ENCODE assay signal across 8 cellular contexts in genomic region chr13:41458187-41458938, GRCh38. TPM values are rescaled to one million over a fixed set of nuclear protein-coding genes. Genes with fewer than 3 reads are reported as not detected.
DNase-seq lines count a peak whose midpoint lies in the region; ATAC-seq, FAIRE-seq and TF ChIP-seq lines count a peak whose summit lies in the region.

No MANE protein-coding gene starts in this region.

- CTCF ChIA-PET in HepG2 (lab: Yijun Ruan, JAX; ENCODE audit: low intra/inter-chr PET ratio, low total read pairs) = no interaction called here

- no peak for FAIRE-seq in HepG2 (lab: Jason Lieb, UNC)

- in situ Hi-C loops in GM13976 (cut with MboI; ENCODE audit: low sequenced_read_pairs, unreplicated experiment) = no loop called here
- in situ Hi-C loops in HepG2 (cut with HindIII; ENCODE audit: extremely low pct_ligation_motif_present, low pct_unique_long_range_greater_than_20kb) = no loop called here

- TF ChIP-seq RAD21 in HepG2 (CRISPR knock-in tag; IDR thresholded peaks at IDR 0.05) = no peak

- DNase-seq in GM13976 (ENCODE audit: low spot score) (peak; percentile 51), choroid plexus epithelial cell (ENCODE audit: low read depth) (no peak), HepG2 (ENCODE audit: low spot score) (no peak), cerebellum (ENCODE audit: low spot score) (no peak), SW 1271 (lab: John Stamatoyannopoulos, UW) (no peak)
- peak; percentile 66 for DNase-seq in stimulated activated CD4-positive, alpha-beta T cell treated with anti-CD3 and anti-CD28 coated beads, Interleukin-4, amount 100 ng/mL, for 24 hours

- peak overlapping the region; percentile 80; the same call in 1 of the 2 replicates for H3K4me2 ChIP-seq in HepG2 (ENCODE audit: low read depth, low read length)

- intact Hi-C loops in HepG2 (cut with micrococcal nuclease; ENCODE audit: unreplicated experiment) = no loop called here

- no peak overlapping the region for H3K27ac ChIP-seq in HepG2 (ENCODE audit: extremely low read length, insufficient read depth, low read length)

- no peak for TF ChIP-seq EP300 in HepG2 (IDR thresholded peaks at IDR 0.05; ENCODE audit: low read depth in 2 of 2, low read length in 2 of 2)
- no peak for TF ChIP-seq EP300 in HepG2 (CRISPR knock-in tag; IDR thresholded peaks at IDR 0.05; ENCODE audit: borderline replicate concordance)

- H3K9ac ChIP-seq in HepG2 (ENCODE audit: insufficient read depth, low read depth, low read length) = no peak overlapping the region

- H3K79me2 ChIP-seq in HepG2 (ENCODE audit: insufficient read depth, low read length) = no peaks in the 10 kb centered on the region

- H3K36me3 ChIP-seq in HepG2 (replicated peaks in 1 of 2; ENCODE audit: control insufficient read depth in 1 of 2, insufficient read depth in 2 of 2, low read length in 2 of 2) = no peaks in the 10 kb centered on the region

- peaks cover 0 to 24% of the 10 kb centered on the region in 2 experiments; a peak in 2 of 5 replicates for H3K27me3 ChIP-seq in HepG2 (ENCODE audit: control insufficient read depth in 1 of 2, insufficient read depth in 2 of 2, low read length in 2 of 2)

- peak; percentile 12 for TF ChIP-seq CTCF in GM13976 (IDR thresholded peaks at IDR 0.05; ENCODE audit: borderline replicate concordance, control extremely low read depth, extremely low read depth, insufficient read depth, missing control alignments)
- no peak for TF ChIP-seq CTCF in WI38 (IDR thresholded peaks at IDR 0.05; ENCODE audit: low read depth, low read length)
- no peak for TF ChIP-seq CTCF in choroid plexus epithelial cell (conservative IDR thresholded peaks at IDR 0.05; ENCODE audit: low read depth, low read length)
- TF ChIP-seq CTCF in HepG2 (CRISPR knock-in tag; IDR thresholded peaks at IDR 0.05) = no peak

- no peak overlapping the region for H2AFZ ChIP-seq in HepG2 (ENCODE audit: low read length)

- H3K4me3 ChIP-seq in WI38 (ENCODE audit: low read depth, low read length) = peak overlapping the region; percentile 94
- H3K4me3 ChIP-seq in choroid plexus epithelial cell (ENCODE audit: low read depth, low read length) = peak overlapping the region; percentile 70
- H3K4me3 ChIP-seq in HepG2 (replicated peaks in 1 of 3; ENCODE audit: insufficient read depth in 1 of 3, low read depth in 2 of 3, low read length in 3 of 3) = peak overlapping the region in 2 of 3 experiments; percentile 57 to 75; a peak in 3 of 6 replicates

- no peaks in the 10 kb centered on the region for H4K20me1 ChIP-seq in HepG2 (ENCODE audit: insufficient read depth, low read length)

- POLR2A ChIA-PET in HepG2 (lab: Yijun Ruan, JAX) = interaction anchor here (0.6 kb wide), 1 partner anchor 386 kb away, joined by 5 read pairs; no protein-coding TSS in a partner anchor

- BruUV-seq in HepG2 (replicated peaks; lab: Mats Ljungman, UMichigan) = no TSS peak

- H3K4me1 ChIP-seq in HepG2 (ENCODE audit: insufficient read depth, low read length) = peaks cover 18% of the 10 kb centered on the region

- 96% methylated on average over 49 of the region's 53 CpGs for WGBS in HepG2 (ENCODE audit: low lambda C conversion rate)

- TF ChIP-seq POLR2A in HepG2 (IDR thresholded peaks at IDR 0.05; ENCODE audit: insufficient read depth in 1 of 2, low read depth in 2 of 2, low read length in 2 of 2) = no peak

- ATAC-seq in HG03103 (IDR thresholded peaks at IDR 0.05; ENCODE audit: low read depth, unreplicated experiment) (peak; percentile 12), HepG2 (no peak)

- H3K9me3 ChIP-seq in HepG2 (ENCODE audit: low read length) = no peaks in the 10 kb centered on the region

TF ChIP-seq in HepG2, 621 proteins besides CTCF, POLR2A, EP300 and RAD21:
- TF ChIP-seq ZBTB33 (CRISPR knock-in tag; IDR thresholded peaks at IDR 0.05) = peak; percentile 81
- 0 out of 2 replicates have a peak, but pooled peaks have one; percentile 14 for TF ChIP-seq ZFP91 (CRISPR knock-in tag; IDR thresholded peaks at IDR 0.05; ENCODE audit: borderline replicate concordance)
- no peak for TF ChIP-seq ZNF232 (CRISPR knock-in tag; IDR thresholded peaks at IDR 0.05; ENCODE audit: borderline replicate concordance)
- TF ChIP-seq THAP9 (CRISPR knock-in tag; IDR thresholded peaks at IDR 0.05; ENCODE audit: borderline replicate concordance) = no peak
TF ChIP-seq in HepG2: peak in this region for 2.

RNA-seq across cellular contexts. Expression of gene RGCC, which starts 1.0 kb away (rescaled TPM):
- total RNA-seq in HepG2 (2016; rRNA removed; fragmentation: Illumina TruSeq; extraction: Trizol) (0.20 and 0.29 TPM in 2 replicates), cerebellum (20.1 TPM)
- total RNA-seq in HepG2 (2016; cell fraction: cytosol; rRNA removed; fragmentation: Illumina TruSeq; extraction: Trizol; ENCODE audit: low read depth) = 0.26 TPM in 1 of 2 replicates, not detected in the other
- 0.39 and 0.61 TPM in 2 replicates for total RNA-seq in HepG2 (2016; cell fraction: insoluble cytoplasmic fraction; rRNA removed; fragmentation: Illumina TruSeq; extraction: Trizol)
- 0.49 and 0.65 TPM in 2 replicates for total RNA-seq in HepG2 (2016; cell fraction: membrane; rRNA removed; fragmentation: Illumina TruSeq; extraction: Trizol)
- total RNA-seq in HepG2 (2016; cell fraction: nucleus; rRNA removed; fragmentation: Illumina TruSeq; extraction: Trizol) = 0.56 TPM in 1 of 2 replicates, not detected in the other
- polyA plus RNA-seq in HepG2 (2011; rRNA removed) = 8.4 and 9.5 TPM in 2 replicates
- polyA plus RNA-seq in HepG2 (2011; cell fraction: cytosol; rRNA removed) = 5.6 and 6.7 TPM in 2 replicates
- polyA plus RNA-seq in HepG2 (2011; cell fraction: nucleus; rRNA removed) = 4.9 and 5.8 TPM in 2 replicates
- 4.0 and 15.8 TPM in 2 replicates for polyA plus RNA-seq in HepG2 (2012)
- 0.48 and 0.54 TPM in 2 replicates for polyA plus RNA-seq in HepG2 (2016; cell fraction: cytosol; fragmentation: Illumina TruSeq; extraction: Trizol; ENCODE audit: low read depth)
- polyA plus RNA-seq in HepG2 (2016; cell fraction: insoluble cytoplasmic fraction; fragmentation: Illumina TruSeq; extraction: Trizol; ENCODE audit: low read depth) = 0.43 and 0.45 TPM in 2 replicates
- polyA plus RNA-seq in HepG2 (2016; cell fraction: membrane; fragmentation: Illumina TruSeq; extraction: Trizol; ENCODE audit: low read depth) = 0.36 and 0.74 TPM in 2 replicates
- polyA plus RNA-seq in HepG2 (2016; cell fraction: nucleus; fragmentation: Illumina TruSeq; extraction: Trizol; ENCODE audit: insufficient read depth, low read depth) = 1.4 TPM in 1 of 2 replicates, not detected in the other
- polyA minus RNA-seq in HepG2 (2011; rRNA and poly(A)+ RNA removed; ENCODE audit: low replicate concordance) = 2.3 TPM in 1 of 2 replicates, not detected in the other
- polyA minus RNA-seq in HepG2 (2011; cell fraction: cytosol; rRNA and poly(A)+ RNA removed) = 3.3 and 4.5 TPM in 2 replicates
- 3.0 and 3.4 TPM in 2 replicates for polyA minus RNA-seq in HepG2 (2011; cell fraction: nucleus; rRNA and poly(A)+ RNA removed)

Comparison
In these comparisons a context has a peak if more than half of its experiments do, and no peak if none do; other contexts are left out.
1. DNase-seq: peak in GM13976 (single experiment) and stimulated activated CD4-positive, alpha-beta T cell treated with anti-CD3 and anti-CD28 coated beads, Interleukin-4, amount 100 ng/mL, for 24 hours (single experiment); none in choroid plexus epithelial cell (single experiment), HepG2 (single experiment), cerebellum (single experiment) and SW 1271 (0 of 2).
2. RNA of gene RGCC, which starts 1.0 kb away (total RNA-seq): 20.1 TPM in cerebellum (single experiment); 0.20 to 0.65 TPM in HepG2; every median in the first group is over 10 times any median in the second.
3. Peak in every context shown above with its lines, with median percentiles within 50 percentile points of each other: H3K4me3 ChIP-seq.